2 cellular contexts compared by ENCODE assay signal in the genomic region with DNA sequence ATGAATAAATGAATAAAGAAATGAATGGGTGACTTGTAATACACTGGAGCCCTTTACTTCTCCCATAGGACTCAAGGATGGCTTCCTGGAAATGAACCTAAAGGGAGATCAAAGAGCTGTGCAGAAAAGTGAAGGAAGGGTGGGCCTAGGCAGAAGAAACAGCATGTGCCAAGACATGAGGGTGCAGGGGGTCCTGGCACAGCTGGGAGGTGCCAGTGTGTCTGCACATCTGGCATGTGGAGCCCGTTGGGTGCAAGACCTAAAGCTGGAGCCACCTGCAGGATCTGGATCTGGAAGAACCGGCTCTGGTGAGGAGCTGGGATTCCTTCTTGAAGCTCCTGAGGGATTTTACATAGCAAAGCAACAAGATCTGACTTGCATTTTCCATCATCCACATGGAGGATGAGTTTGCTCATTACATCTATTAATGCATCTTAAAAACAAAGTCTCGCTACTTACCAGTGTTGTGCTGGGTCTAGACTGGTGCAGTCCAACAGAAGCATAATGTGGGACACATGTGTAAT.
A peak's percentile ranks its signal among the peaks of the same experiment; 100 is the strongest.
TF ChIP-seq lines count a peak whose summit lies in the region.

No MANE protein-coding gene starts in this region.

TF ChIP-seq in HepG2, 621 proteins besides CTCF, POLR2A, EP300 and RAD21 (continued from another document and continues in another):
- TF ChIP-seq, protein P1, sequence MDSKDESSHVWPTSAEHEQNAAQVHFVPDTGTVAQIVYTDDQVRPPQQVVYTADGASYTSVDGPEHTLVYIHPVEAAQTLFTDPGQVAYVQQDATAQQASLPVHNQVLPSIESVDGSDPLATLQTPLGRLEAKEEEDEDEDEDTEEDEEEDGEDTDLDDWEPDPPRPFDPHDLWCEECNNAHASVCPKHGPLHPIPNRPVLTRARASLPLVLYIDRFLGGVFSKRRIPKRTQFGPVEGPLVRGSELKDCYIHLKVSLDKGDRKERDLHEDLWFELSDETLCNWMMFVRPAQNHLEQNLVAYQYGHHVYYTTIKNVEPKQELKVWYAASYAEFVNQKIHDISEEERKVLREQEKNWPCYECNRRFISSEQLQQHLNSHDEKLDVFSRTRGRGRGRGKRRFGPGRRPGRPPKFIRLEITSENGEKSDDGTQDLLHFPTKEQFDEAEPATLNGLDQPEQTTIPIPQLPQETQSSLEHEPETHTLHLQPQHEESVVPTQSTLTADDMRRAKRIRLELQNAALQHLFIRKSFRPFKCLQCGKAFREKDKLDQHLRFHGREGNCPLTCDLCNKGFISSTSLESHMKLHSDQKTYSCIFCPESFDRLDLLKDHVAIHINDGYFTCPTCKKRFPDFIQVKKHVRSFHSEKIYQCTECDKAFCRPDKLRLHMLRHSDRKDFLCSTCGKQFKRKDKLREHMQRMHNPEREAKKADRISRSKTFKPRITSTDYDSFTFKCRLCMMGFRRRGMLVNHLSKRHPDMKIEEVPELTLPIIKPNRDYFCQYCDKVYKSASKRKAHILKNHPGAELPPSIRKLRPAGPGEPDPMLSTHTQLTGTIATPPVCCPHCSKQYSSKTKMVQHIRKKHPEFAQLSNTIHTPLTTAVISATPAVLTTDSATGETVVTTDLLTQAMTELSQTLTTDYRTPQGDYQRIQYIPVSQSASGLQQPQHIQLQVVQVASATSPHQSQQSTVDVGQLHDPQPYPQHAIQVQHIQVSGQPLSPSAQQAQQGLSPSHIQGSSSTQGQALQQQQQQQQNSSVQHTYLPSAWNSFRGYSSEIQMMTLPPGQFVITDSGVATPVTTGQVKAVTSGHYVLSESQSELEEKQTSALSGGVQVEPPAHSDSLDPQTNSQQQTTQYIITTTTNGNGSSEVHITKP (CRISPR knock-in tag; IDR thresholded peaks at IDR 0.05; ENCODE audit: low read depth) = no peak
- TF ChIP-seq, protein P2, sequence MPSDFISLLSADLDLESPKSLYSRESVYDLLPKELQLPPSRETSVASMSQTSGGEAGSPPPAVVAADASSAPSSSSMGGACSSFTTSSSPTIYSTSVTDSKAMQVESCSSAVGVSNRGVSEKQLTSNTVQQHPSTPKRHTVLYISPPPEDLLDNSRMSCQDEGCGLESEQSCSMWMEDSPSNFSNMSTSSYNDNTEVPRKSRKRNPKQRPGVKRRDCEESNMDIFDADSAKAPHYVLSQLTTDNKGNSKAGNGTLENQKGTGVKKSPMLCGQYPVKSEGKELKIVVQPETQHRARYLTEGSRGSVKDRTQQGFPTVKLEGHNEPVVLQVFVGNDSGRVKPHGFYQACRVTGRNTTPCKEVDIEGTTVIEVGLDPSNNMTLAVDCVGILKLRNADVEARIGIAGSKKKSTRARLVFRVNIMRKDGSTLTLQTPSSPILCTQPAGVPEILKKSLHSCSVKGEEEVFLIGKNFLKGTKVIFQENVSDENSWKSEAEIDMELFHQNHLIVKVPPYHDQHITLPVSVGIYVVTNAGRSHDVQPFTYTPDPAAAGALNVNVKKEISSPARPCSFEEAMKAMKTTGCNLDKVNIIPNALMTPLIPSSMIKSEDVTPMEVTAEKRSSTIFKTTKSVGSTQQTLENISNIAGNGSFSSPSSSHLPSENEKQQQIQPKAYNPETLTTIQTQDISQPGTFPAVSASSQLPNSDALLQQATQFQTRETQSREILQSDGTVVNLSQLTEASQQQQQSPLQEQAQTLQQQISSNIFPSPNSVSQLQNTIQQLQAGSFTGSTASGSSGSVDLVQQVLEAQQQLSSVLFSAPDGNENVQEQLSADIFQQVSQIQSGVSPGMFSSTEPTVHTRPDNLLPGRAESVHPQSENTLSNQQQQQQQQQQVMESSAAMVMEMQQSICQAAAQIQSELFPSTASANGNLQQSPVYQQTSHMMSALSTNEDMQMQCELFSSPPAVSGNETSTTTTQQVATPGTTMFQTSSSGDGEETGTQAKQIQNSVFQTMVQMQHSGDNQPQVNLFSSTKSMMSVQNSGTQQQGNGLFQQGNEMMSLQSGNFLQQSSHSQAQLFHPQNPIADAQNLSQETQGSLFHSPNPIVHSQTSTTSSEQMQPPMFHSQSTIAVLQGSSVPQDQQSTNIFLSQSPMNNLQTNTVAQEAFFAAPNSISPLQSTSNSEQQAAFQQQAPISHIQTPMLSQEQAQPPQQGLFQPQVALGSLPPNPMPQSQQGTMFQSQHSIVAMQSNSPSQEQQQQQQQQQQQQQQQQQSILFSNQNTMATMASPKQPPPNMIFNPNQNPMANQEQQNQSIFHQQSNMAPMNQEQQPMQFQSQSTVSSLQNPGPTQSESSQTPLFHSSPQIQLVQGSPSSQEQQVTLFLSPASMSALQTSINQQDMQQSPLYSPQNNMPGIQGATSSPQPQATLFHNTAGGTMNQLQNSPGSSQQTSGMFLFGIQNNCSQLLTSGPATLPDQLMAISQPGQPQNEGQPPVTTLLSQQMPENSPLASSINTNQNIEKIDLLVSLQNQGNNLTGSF (CRISPR knock-in tag; IDR thresholded peaks at IDR 0.05) = no peak
- TF ChIP-seq ZNF781 (CRISPR knock-in tag; IDR thresholded peaks at IDR 0.05; ENCODE audit: borderline replicate concordance, not compliant biosample characterization) = peak; percentile 63
- TF ChIP-seq, protein P3, sequence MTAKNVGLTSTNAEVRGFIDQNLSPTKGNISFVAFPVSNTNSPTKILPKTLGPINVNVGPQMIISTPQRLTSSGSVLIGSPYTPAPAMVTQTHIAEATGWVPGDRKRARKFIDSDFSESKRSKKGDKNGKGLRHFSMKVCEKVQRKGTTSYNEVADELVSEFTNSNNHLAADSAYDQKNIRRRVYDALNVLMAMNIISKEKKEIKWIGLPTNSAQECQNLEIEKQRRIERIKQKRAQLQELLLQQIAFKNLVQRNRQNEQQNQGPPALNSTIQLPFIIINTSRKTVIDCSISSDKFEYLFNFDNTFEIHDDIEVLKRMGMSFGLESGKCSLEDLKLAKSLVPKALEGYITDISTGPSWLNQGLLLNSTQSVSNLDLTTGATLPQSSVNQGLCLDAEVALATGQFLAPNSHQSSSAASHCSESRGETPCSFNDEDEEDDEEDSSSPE (CRISPR knock-in tag; IDR thresholded peaks at IDR 0.05) = no peak
- TF ChIP-seq, protein P4, sequence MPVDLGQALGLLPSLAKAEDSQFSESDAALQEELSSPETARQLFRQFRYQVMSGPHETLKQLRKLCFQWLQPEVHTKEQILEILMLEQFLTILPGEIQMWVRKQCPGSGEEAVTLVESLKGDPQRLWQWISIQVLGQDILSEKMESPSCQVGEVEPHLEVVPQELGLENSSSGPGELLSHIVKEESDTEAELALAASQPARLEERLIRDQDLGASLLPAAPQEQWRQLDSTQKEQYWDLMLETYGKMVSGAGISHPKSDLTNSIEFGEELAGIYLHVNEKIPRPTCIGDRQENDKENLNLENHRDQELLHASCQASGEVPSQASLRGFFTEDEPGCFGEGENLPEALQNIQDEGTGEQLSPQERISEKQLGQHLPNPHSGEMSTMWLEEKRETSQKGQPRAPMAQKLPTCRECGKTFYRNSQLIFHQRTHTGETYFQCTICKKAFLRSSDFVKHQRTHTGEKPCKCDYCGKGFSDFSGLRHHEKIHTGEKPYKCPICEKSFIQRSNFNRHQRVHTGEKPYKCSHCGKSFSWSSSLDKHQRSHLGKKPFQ (CRISPR knock-in tag; IDR thresholded peaks at IDR 0.05; ENCODE audit: insufficient replicate concordance) = no peak
- TF ChIP-seq ZNF432 (CRISPR knock-in tag; IDR thresholded peaks at IDR 0.05; ENCODE audit: borderline replicate concordance) = no peak
- TF ChIP-seq ZNF724P (CRISPR knock-in tag; IDR thresholded peaks at IDR 0.05; ENCODE audit: borderline replicate concordance) = no peak
- no peak for TF ChIP-seq KMT2B (CRISPR knock-in tag; IDR thresholded peaks at IDR 0.05)
- no peak for TF ChIP-seq TAF15 (IDR thresholded peaks at IDR 0.05; ENCODE audit: low read depth, low read length, poor library complexity, severe bottlenecking)

TF ChIP-seq in SK-N-SH treated with all-trans-retinoic acid at 6 μM for 48 hours, 23 proteins besides CTCF, POLR2A, EP300 and RAD21 (continued from another document):
- TF ChIP-seq, protein P5, sequence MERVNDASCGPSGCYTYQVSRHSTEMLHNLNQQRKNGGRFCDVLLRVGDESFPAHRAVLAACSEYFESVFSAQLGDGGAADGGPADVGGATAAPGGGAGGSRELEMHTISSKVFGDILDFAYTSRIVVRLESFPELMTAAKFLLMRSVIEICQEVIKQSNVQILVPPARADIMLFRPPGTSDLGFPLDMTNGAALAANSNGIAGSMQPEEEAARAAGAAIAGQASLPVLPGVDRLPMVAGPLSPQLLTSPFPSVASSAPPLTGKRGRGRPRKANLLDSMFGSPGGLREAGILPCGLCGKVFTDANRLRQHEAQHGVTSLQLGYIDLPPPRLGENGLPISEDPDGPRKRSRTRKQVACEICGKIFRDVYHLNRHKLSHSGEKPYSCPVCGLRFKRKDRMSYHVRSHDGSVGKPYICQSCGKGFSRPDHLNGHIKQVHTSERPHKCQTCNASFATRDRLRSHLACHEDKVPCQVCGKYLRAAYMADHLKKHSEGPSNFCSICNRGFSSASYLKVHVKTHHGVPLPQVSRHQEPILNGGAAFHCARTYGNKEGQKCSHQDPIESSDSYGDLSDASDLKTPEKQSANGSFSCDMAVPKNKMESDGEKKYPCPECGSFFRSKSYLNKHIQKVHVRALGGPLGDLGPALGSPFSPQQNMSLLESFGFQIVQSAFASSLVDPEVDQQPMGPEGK (CRISPR knock-in tag; IDR thresholded peaks at IDR 0.05; ENCODE audit: borderline replicate concordance) = no peak
- no peak for TF ChIP-seq SNAI2 (CRISPR knock-in tag; IDR thresholded peaks at IDR 0.05)
- TF ChIP-seq ZNF70 (CRISPR knock-in tag; IDR thresholded peaks at IDR 0.05) = no peak
- no peak for TF ChIP-seq CSDC2 (CRISPR knock-in tag; IDR thresholded peaks at IDR 0.05)
- no peak for TF ChIP-seq BACH2 (CRISPR knock-in tag; IDR thresholded peaks at IDR 0.05; ENCODE audit: borderline replicate concordance)
- no peak for TF ChIP-seq PPARA (CRISPR knock-in tag; IDR thresholded peaks at IDR 0.05; ENCODE audit: borderline replicate concordance)
- TF ChIP-seq, protein P6, sequence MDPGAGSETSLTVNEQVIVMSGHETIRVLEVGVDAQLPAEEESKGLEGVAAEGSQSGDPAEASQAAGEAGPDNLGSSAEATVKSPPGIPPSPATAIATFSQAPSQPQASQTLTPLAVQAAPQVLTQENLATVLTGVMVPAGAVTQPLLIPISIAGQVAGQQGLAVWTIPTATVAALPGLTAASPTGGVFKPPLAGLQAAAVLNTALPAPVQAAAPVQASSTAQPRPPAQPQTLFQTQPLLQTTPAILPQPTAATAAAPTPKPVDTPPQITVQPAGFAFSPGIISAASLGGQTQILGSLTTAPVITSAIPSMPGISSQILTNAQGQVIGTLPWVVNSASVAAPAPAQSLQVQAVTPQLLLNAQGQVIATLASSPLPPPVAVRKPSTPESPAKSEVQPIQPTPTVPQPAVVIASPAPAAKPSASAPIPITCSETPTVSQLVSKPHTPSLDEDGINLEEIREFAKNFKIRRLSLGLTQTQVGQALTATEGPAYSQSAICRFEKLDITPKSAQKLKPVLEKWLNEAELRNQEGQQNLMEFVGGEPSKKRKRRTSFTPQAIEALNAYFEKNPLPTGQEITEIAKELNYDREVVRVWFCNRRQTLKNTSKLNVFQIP (CRISPR knock-in tag; IDR thresholded peaks at IDR 0.05; ENCODE audit: borderline replicate concordance, low read depth) = no peak
- TF ChIP-seq, protein P7, sequence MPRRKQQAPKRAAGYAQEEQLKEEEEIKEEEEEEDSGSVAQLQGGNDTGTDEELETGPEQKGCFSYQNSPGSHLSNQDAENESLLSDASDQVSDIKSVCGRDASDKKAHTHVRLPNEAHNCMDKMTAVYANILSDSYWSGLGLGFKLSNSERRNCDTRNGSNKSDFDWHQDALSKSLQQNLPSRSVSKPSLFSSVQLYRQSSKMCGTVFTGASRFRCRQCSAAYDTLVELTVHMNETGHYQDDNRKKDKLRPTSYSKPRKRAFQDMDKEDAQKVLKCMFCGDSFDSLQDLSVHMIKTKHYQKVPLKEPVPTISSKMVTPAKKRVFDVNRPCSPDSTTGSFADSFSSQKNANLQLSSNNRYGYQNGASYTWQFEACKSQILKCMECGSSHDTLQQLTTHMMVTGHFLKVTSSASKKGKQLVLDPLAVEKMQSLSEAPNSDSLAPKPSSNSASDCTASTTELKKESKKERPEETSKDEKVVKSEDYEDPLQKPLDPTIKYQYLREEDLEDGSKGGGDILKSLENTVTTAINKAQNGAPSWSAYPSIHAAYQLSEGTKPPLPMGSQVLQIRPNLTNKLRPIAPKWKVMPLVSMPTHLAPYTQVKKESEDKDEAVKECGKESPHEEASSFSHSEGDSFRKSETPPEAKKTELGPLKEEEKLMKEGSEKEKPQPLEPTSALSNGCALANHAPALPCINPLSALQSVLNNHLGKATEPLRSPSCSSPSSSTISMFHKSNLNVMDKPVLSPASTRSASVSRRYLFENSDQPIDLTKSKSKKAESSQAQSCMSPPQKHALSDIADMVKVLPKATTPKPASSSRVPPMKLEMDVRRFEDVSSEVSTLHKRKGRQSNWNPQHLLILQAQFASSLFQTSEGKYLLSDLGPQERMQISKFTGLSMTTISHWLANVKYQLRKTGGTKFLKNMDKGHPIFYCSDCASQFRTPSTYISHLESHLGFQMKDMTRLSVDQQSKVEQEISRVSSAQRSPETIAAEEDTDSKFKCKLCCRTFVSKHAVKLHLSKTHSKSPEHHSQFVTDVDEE (CRISPR knock-in tag; IDR thresholded peaks at IDR 0.05) = no peak
- TF ChIP-seq ZNF565 (CRISPR knock-in tag; conservative IDR thresholded peaks at IDR 0.05; ENCODE audit: low read depth) = no peak
- TF ChIP-seq TCF4 (CRISPR knock-in tag; IDR thresholded peaks at IDR 0.05; ENCODE audit: borderline replicate concordance) = no peak
- no peak for TF ChIP-seq ESRRG (CRISPR knock-in tag; IDR thresholded peaks at IDR 0.05)
- TF ChIP-seq, protein P8, sequence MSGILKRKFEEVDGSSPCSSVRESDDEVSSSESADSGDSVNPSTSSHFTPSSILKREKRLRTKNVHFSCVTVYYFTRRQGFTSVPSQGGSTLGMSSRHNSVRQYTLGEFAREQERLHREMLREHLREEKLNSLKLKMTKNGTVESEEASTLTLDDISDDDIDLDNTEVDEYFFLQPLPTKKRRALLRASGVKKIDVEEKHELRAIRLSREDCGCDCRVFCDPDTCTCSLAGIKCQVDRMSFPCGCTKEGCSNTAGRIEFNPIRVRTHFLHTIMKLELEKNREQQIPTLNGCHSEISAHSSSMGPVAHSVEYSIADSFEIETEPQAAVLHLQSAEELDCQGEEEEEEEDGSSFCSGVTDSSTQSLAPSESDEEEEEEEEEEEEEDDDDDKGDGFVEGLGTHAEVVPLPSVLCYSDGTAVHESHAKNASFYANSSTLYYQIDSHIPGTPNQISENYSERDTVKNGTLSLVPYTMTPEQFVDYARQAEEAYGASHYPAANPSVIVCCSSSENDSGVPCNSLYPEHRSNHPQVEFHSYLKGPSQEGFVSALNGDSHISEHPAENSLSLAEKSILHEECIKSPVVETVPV (CRISPR knock-in tag; IDR thresholded peaks at IDR 0.05) = no peak
- TF ChIP-seq ZFP3 (CRISPR knock-in tag; IDR thresholded peaks at IDR 0.05) = no peak
- no peak for TF ChIP-seq TOX (CRISPR knock-in tag; IDR thresholded peaks at IDR 0.05; ENCODE audit: borderline replicate concordance)
